In the genomic region with DNA sequence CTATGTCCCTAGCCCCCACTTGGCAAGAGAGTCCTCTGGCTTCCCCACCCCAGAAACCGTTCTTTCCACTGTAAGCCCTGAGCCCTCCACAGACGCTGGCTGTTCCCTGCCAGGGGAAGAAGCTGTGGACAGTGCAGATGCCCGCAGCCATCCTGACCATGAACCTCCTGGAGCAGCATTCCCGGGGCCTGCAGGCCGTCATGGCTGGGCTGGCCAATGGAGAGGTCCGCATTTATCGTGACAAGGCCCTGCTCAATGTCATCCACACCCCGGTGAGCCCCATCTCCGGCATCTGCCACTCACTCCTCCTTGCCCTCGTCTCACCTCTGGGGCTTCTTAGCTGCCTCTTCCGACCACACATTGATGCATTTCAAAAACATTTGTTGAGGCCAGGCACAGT, we compare ENCODE assay signal across 29 cellular contexts. TPM values are rescaled to one million over a fixed set of nuclear protein-coding genes. Genes with fewer than 3 reads are reported as not detected.
"Had no signal": no experiment of that assay in that cellular context is flagged by ENCODE, and none has a peak within 500 bp of the region (broad histone marks: within the 10 kb centered on the region; RNA-seq: fewer than 3 reads in every experiment).

No MANE protein-coding gene starts in this region.

- H3K27ac ChIP-seq: KMS-11 had no signal

- H3K4me2 ChIP-seq: KMS-11 had no signal

- ATAC-seq: activated CD8-positive, alpha-beta memory T cell treated with anti-CD3 and anti-CD28 coated beads, Interleukin-2, amount 10 ng/mL, durations not matched to agents 7 days and 5 days; activated naive CD4-positive, alpha-beta T cell treated with anti-CD3 and anti-CD28 coated beads, Interleukin-2, amount 50 U/mL, for 72 hours; activated naive CD8-positive, alpha-beta T cell treated with anti-CD3 and anti-CD28 coated beads, Interleukin-2, amount 50 U/mL, for 24 hours had no signal

- H3K36me3 Mint-ChIP-seq: activated naive CD4-positive, alpha-beta T cell treated with anti-CD3 and anti-CD28 coated beads, Interleukin-2, amount 50 U/mL, for 72 hours had no signal

- DNase-seq: activated B cell treated with CpG ODN at 0.5 μM for 24 hours; activated CD4-positive, alpha-beta T cell treated with anti-CD3 and anti-CD28 coated beads for 1 hour; activated CD4-positive, alpha-beta T cell treated with anti-CD3 and anti-CD28 coated beads, Interleukin-2, amount 10 ng/mL, durations not matched to agents 24 days and 14 days; activated CD4-positive, alpha-beta T cell treated with anti-CD3 and anti-CD28 coated beads, Interleukin-2, amount 50 U/mL, for 48 hours; activated CD8-positive, alpha-beta memory T cell treated with anti-CD3 and anti-CD28 coated beads, Interleukin-2, amount 10 ng/mL, durations not matched to agents 7 days and 5 days; activated effector memory CD4-positive, alpha-beta T cell treated with Interleukin-2 at 50 U/mL for 16 hours; activated naive CD4-positive, alpha-beta T cell treated with Interleukin-2 at 50 U/mL for 16 hours; activated naive CD8-positive, alpha-beta T cell treated with anti-CD3 and anti-CD28 coated beads, Interleukin-2, amount 50 U/mL, for 24 hours; activated T-cell treated with anti-CD3 and anti-CD28 coated beads, Interleukin-2, amount 50 U/mL, for 24 hours; amniotic stem cell; NCI-H1092; NCI-H1417; NCI-H1930; NCI-H2171 treated with DMSO at 0.1 percent for 48 hours; NCI-H226; NCI-H526 treated with DMSO at 0.1 percent for 48 hours; NCI-H82; SHP77 treated with DMSO at 0.1 percent for 48 hours; T-helper 2 cell; T1000 had no signal

- H3K27ac Mint-ChIP-seq: activated B cell treated with CpG ODN at 0.5 μM for 24 hours; activated CD4-positive, alpha-beta T cell treated with anti-CD3 and anti-CD28 coated beads, Interleukin-2, amount 10 ng/mL, durations not matched to agents 24 days and 14 days; activated CD8-positive, alpha-beta memory T cell treated with anti-CD3 and anti-CD28 coated beads, Interleukin-2, amount 10 ng/mL, durations not matched to agents 7 days and 5 days; activated naive CD8-positive, alpha-beta T cell treated with anti-CD3 and anti-CD28 coated beads, Interleukin-2, amount 50 U/mL, for 24 hours; activated T-cell treated with anti-CD3 and anti-CD28 coated beads, Interleukin-2, amount 50 U/mL, for 24 hours; activated T-helper 1 cell treated with anti-CD3 and anti-CD28 coated beads, Interleukin-12 subunit alpha, Interleukin-12 subunit beta, Interleukin-2, Interleukin-4 antibody, amounts not matched to agents 30 ng/mL and 10 ng/mL and 1 ng/mL, durations not matched to agents 14 hours and 24 hours and 36 hours had no signal

- H3K9ac ChIP-seq: KMS-11 had no signal

- H3K27me3 Mint-ChIP-seq: activated B cell treated with CpG ODN at 0.5 μM for 24 hours; activated CD4-positive, alpha-beta T cell treated with anti-CD3 and anti-CD28 coated beads, Interleukin-2, amount 10 ng/mL, durations not matched to agents 24 days and 14 days; activated CD8-positive, alpha-beta memory T cell treated with anti-CD3 and anti-CD28 coated beads, Interleukin-2, amount 10 ng/mL, durations not matched to agents 7 days and 5 days; activated naive CD8-positive, alpha-beta T cell treated with anti-CD3 and anti-CD28 coated beads, Interleukin-2, amount 50 U/mL, for 24 hours; activated T-cell treated with anti-CD3 and anti-CD28 coated beads, Interleukin-2, amount 50 U/mL, for 24 hours had no signal

- H3K9me3 Mint-ChIP-seq: activated B cell treated with CpG ODN at 0.5 μM for 24 hours; activated CD4-positive, alpha-beta T cell treated with anti-CD3 and anti-CD28 coated beads, Interleukin-2, amount 10 ng/mL, durations not matched to agents 24 days and 14 days; activated naive CD4-positive, alpha-beta T cell treated with anti-CD3 and anti-CD28 coated beads, Interleukin-2, amount 50 U/mL, for 72 hours; activated naive CD8-positive, alpha-beta T cell treated with anti-CD3 and anti-CD28 coated beads, Interleukin-2, amount 50 U/mL, for 24 hours; activated T-cell treated with anti-CD3 and anti-CD28 coated beads, Interleukin-2, amount 50 U/mL, for 24 hours; activated T-helper 1 cell treated with anti-CD3 and anti-CD28 coated beads, Interleukin-12 subunit alpha, Interleukin-12 subunit beta, Interleukin-2, Interleukin-4 antibody, amounts not matched to agents 30 ng/mL and 10 ng/mL and 1 ng/mL, durations not matched to agents 14 hours and 24 hours and 36 hours; brain had no signal

- H3K4me3 Mint-ChIP-seq: activated B cell treated with CpG ODN at 0.5 μM for 24 hours; activated CD4-positive, alpha-beta T cell treated with anti-CD3 and anti-CD28 coated beads, Interleukin-2, amount 10 ng/mL, durations not matched to agents 24 days and 14 days; activated CD8-positive, alpha-beta memory T cell treated with anti-CD3 and anti-CD28 coated beads, Interleukin-2, amount 10 ng/mL, durations not matched to agents 7 days and 5 days; activated naive CD8-positive, alpha-beta T cell treated with anti-CD3 and anti-CD28 coated beads, Interleukin-2, amount 50 U/mL, for 24 hours; activated T-cell treated with anti-CD3 and anti-CD28 coated beads, Interleukin-2, amount 50 U/mL, for 24 hours; activated T-helper 1 cell treated with anti-CD3 and anti-CD28 coated beads, Interleukin-12 subunit alpha, Interleukin-12 subunit beta, Interleukin-2, Interleukin-4 antibody, amounts not matched to agents 30 ng/mL and 10 ng/mL and 1 ng/mL, durations not matched to agents 14 hours and 24 hours and 36 hours; brain had no signal

- H3K4me1 Mint-ChIP-seq: activated B cell treated with CpG ODN at 0.5 μM for 24 hours; activated CD8-positive, alpha-beta memory T cell treated with anti-CD3 and anti-CD28 coated beads, Interleukin-2, amount 10 ng/mL, durations not matched to agents 7 days and 5 days; activated naive CD8-positive, alpha-beta T cell treated with anti-CD3 and anti-CD28 coated beads, Interleukin-2, amount 50 U/mL, for 24 hours; brain had no signal

RNA-seq across cellular contexts. Expression of a gene that starts 23.1 kb away (rescaled TPM):
- total RNA-seq: activated B cell treated with CpG ODN at 0.5 μM for 24 hours, astrocyte, MCF 10A, NCI-H460, SK-MEL-5 had no signal

RNA-seq across cellular contexts. Expression of a gene that starts 44.8 kb away (rescaled TPM):
- total RNA-seq: OCI-LY7 had no signal
